In the genomic region with DNA sequence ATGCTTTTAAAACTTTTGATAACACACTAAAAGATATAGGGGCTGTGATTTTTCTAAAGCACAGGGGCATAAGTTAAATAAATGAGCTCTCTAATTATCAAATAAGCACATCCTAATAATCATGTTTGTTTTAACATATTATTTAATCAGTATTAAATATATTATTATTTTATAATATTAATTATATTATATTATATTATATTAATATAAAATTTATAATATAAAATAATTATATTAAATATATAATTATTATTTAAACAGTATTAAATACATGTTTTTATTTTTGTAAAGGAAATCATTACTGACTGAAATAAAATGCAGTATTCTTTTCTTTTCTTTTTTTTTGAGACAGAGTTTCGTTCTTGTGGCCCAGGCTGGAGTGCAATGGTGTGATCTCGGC, we compare ENCODE assay signal across 17 cellular contexts.
DNase-seq lines count a peak whose midpoint lies in the region; ATAC-seq and TF ChIP-seq lines count a peak whose summit lies in the region.
"Had no signal": no experiment of that assay in that cellular context is flagged by ENCODE, and none has a peak within 500 bp of the region (broad histone marks: within the 10 kb centered on the region; RNA-seq: fewer than 3 reads in every experiment).

No MANE protein-coding gene starts in this region.

- CTCF ChIA-PET in CD4-positive, alpha-beta memory T cell (lab: Charles Lee; ENCODE audit: partially characterized antibody) = no interaction called here

- peaks cover 7% of the 10 kb centered on the region for H3K4me1 ChIP-seq in CD4-positive, alpha-beta memory T cell (ENCODE audit: insufficient read depth, low read length)
- peaks cover 35% of the 10 kb centered on the region for H3K4me1 ChIP-seq in KMS-11 (ENCODE audit: low read depth, poor library complexity, severe bottlenecking)
- no peaks in the 10 kb centered on the region for H3K4me1 ChIP-seq in neural progenitor cell
- H3K4me1 ChIP-seq: BLaER1, SJCRH30 had no signal

- ATAC-seq in GM21360 (IDR thresholded peaks at IDR 0.05; ENCODE audit: unreplicated experiment) (no peak), esophagus mucosa (no peak)

- peak overlapping the region in 1 of 7 donors; percentile 29 for H3K27ac Mint-ChIP-seq in CD4-positive, alpha-beta memory T cell
- H3K27ac Mint-ChIP-seq in activated T-helper 1 cell treated with anti-CD3 and anti-CD28 coated beads, Interleukin-12 subunit alpha, Interleukin-12 subunit beta, Interleukin-2, Interleukin-4 antibody, amounts not matched to agents 30 ng/mL and 10 ng/mL and 1 ng/mL, durations not matched to agents 14 hours and 24 hours and 36 hours = no peak overlapping the region
- no peak overlapping the region for H3K27ac Mint-ChIP-seq in neural progenitor cell

- TF ChIP-seq CTCF in KMS-11 (conservative IDR thresholded peaks at IDR 0.05; ENCODE audit: low read depth, low read length) (no peak), neural progenitor cell (IDR thresholded peaks at IDR 0.05) (no peak)

- no peak overlapping the region for H3K4me3 ChIP-seq in CD4-positive, alpha-beta memory T cell (ENCODE audit: low read length in 2 of 2)
- H3K4me3 ChIP-seq in KMS-11 (IDR thresholded peaks at IDR 0.05; ENCODE audit: insufficient read depth, low read depth, low read length) (no peak overlapping the region), neural progenitor cell (no peak overlapping the region)
- H3K4me3 ChIP-seq: BLaER1, SJCRH30 had no signal

- H3F3A ChIP-seq in neural progenitor cell (ENCODE audit: low read depth) = no peaks in the 10 kb centered on the region

- H4K20me1 ChIP-seq in KMS-11 (ENCODE audit: insufficient read depth) = no peaks in the 10 kb centered on the region
- H4K20me1 ChIP-seq in neural progenitor cell (ENCODE audit: low read depth) = no peaks in the 10 kb centered on the region
- H4K20me1 ChIP-seq: BLaER1 had no signal

- H3K27ac ChIP-seq in CD4-positive, alpha-beta memory T cell (ENCODE audit: low read depth, low read length) = no peak overlapping the region
- H3K27ac ChIP-seq in KMS-11 = peak overlapping the region; percentile 26; the same call in 1 of the 2 replicates
- H3K27ac ChIP-seq in neural progenitor cell = no peak overlapping the region
- H3K27ac ChIP-seq: BLaER1, RWPE1, SJCRH30 had no signal

- peaks cover 10 to 23% (median 18%) of the 10 kb centered on the region in 4 donors for H3K4me1 Mint-ChIP-seq in CD4-positive, alpha-beta memory T cell
- peaks cover 22% of the 10 kb centered on the region for H3K4me1 Mint-ChIP-seq in activated T-helper 1 cell treated with anti-CD3 and anti-CD28 coated beads, Interleukin-12 subunit alpha, Interleukin-12 subunit beta, Interleukin-2, Interleukin-4 antibody, amounts not matched to agents 30 ng/mL and 10 ng/mL and 1 ng/mL, durations not matched to agents 14 hours and 24 hours and 36 hours (ENCODE audit: low read depth)
- peaks cover 14% of the 10 kb centered on the region for H3K4me1 Mint-ChIP-seq in neural progenitor cell

- intact Hi-C loops in CD4-positive, alpha-beta memory T cell (cut with micrococcal nuclease) = no loop called here
- intact Hi-C loops in activated T-helper 1 cell treated with anti-CD3 and anti-CD28 coated beads, Interleukin-12 subunit alpha, Interleukin-12 subunit beta, Interleukin-2, Interleukin-4 antibody, amounts not matched to agents 30 ng/mL and 10 ng/mL and 1 ng/mL, durations not matched to agents 14 hours and 24 hours and 36 hours (cut with micrococcal nuclease) = loop anchor here (2.0 to 10.0 kb wide), 4 partner anchors 136 to 1072 kb away; partner anchors contain the start of genes IL15 and INPP4B

- peaks cover 0 to 3% (median 0%) of the 10 kb centered on the region in 8 donors for H3K9me3 Mint-ChIP-seq in CD4-positive, alpha-beta memory T cell
- no peaks in the 10 kb centered on the region for H3K9me3 Mint-ChIP-seq in activated T-helper 1 cell treated with anti-CD3 and anti-CD28 coated beads, Interleukin-12 subunit alpha, Interleukin-12 subunit beta, Interleukin-2, Interleukin-4 antibody, amounts not matched to agents 30 ng/mL and 10 ng/mL and 1 ng/mL, durations not matched to agents 14 hours and 24 hours and 36 hours
- peaks cover 1% of the 10 kb centered on the region for H3K9me3 Mint-ChIP-seq in neural progenitor cell

- H3K27me3 ChIP-seq in CD4-positive, alpha-beta memory T cell (ENCODE audit: insufficient read depth, low read length) = no peaks in the 10 kb centered on the region
- H3K27me3 ChIP-seq in KMS-11 (ENCODE audit: insufficient read depth, low read depth) (no peaks in the 10 kb centered on the region), neural progenitor cell (no peaks in the 10 kb centered on the region)
- H3K27me3 ChIP-seq: BLaER1, SJCRH30 had no signal

- no peaks in the 10 kb centered on the region for H3K36me3 ChIP-seq in CD4-positive, alpha-beta memory T cell (ENCODE audit: insufficient read depth, low read length)
- H3K36me3 ChIP-seq in KMS-11 (ENCODE audit: insufficient read depth) (no peaks in the 10 kb centered on the region), neural progenitor cell (no peaks in the 10 kb centered on the region)
- H3K36me3 ChIP-seq: BLaER1, SJCRH30 had no signal

- H3K27me3 Mint-ChIP-seq in CD4-positive, alpha-beta memory T cell = peaks cover 2 to 3% of the 10 kb centered on the region in 2 donors
- H3K27me3 Mint-ChIP-seq in activated T-helper 1 cell treated with anti-CD3 and anti-CD28 coated beads, Interleukin-12 subunit alpha, Interleukin-12 subunit beta, Interleukin-2, Interleukin-4 antibody, amounts not matched to agents 30 ng/mL and 10 ng/mL and 1 ng/mL, durations not matched to agents 14 hours and 24 hours and 36 hours (ENCODE audit: insufficient read depth) = peaks cover 2% of the 10 kb centered on the region
- H3K27me3 Mint-ChIP-seq in neural progenitor cell (ENCODE audit: insufficient read depth, low read depth) = no peaks in the 10 kb centered on the region

- no peaks in the 10 kb centered on the region for H3K79me2 ChIP-seq in KMS-11 (ENCODE audit: insufficient read depth, low read depth)
- no peaks in the 10 kb centered on the region for H3K79me2 ChIP-seq in neural progenitor cell (ENCODE audit: low read depth)

- POLR2A ChIA-PET in CD4-positive, alpha-beta memory T cell (lab: Charles Lee; ENCODE audit: partially characterized antibody) = no interaction called here

- peak overlapping the region in 5 of 8 donors; percentile 18 to 71 (median 53) for H3K4me3 Mint-ChIP-seq in CD4-positive, alpha-beta memory T cell
- peak overlapping the region; percentile 56 for H3K4me3 Mint-ChIP-seq in activated T-helper 1 cell treated with anti-CD3 and anti-CD28 coated beads, Interleukin-12 subunit alpha, Interleukin-12 subunit beta, Interleukin-2, Interleukin-4 antibody, amounts not matched to agents 30 ng/mL and 10 ng/mL and 1 ng/mL, durations not matched to agents 14 hours and 24 hours and 36 hours
- H3K4me3 Mint-ChIP-seq in neural progenitor cell = no peak overlapping the region

- H2AFZ ChIP-seq in KMS-11 (ENCODE audit: low read depth) (peak overlapping the region; percentile 39; the same call in 1 of the 2 replicates), neural progenitor cell (replicated peaks) (peak overlapping the region; percentile 48)

- H3K9me3 ChIP-seq in CD4-positive, alpha-beta memory T cell (ENCODE audit: control insufficient read depth in 1 of 2, low read length in 2 of 2) = no peaks in the 10 kb centered on the region
- no peaks in the 10 kb centered on the region for H3K9me3 ChIP-seq in neural progenitor cell (ENCODE audit: low read depth)
- H3K9me3 ChIP-seq: BLaER1, SJCRH30 had no signal

- no peak for DNase-seq in CD4-positive, alpha-beta memory T cell
- no peak for DNase-seq in activated T-helper 1 cell treated with anti-CD3 and anti-CD28 coated beads, Interleukin-12 subunit alpha, Interleukin-12 subunit beta, Interleukin-2, Interleukin-4 antibody, amounts not matched to agents 30 ng/mL and 10 ng/mL and 1 ng/mL, durations not matched to agents 14 hours and 24 hours and 36 hours (ENCODE audit: low spot score)
- DNase-seq in neural progenitor cell (ENCODE audit: low spot score) (no peak), GOT3 (lab: John Stamatoyannopoulos, UW) (no peak)
- DNase-seq: DMS 273 treated with DMSO at 0.1 percent for 48 hours, GF-D8, Kasumi-1, NCI-H1105 treated with DMSO at 0.1 percent for 48 hours, NCI-H1694 treated with DMSO at 0.1 percent for 48 hours, NCI-H446, NCI-H69, SJCRH30 had no signal

- H3K4me2 ChIP-seq in KMS-11 = peak overlapping the region; percentile 89
- no peak overlapping the region for H3K4me2 ChIP-seq in neural progenitor cell
- H3K4me2 ChIP-seq: BLaER1 had no signal

- H3K9ac ChIP-seq in KMS-11 (0 out of 2 replicates have a peak overlapping the region, but pooled peaks have one; percentile 26), neural progenitor cell (no peak overlapping the region)
- H3K9ac ChIP-seq: BLaER1 had no signal

- no peaks in the 10 kb centered on the region for H3K36me3 Mint-ChIP-seq in CD4-positive, alpha-beta memory T cell
- no peaks in the 10 kb centered on the region for H3K36me3 Mint-ChIP-seq in activated T-helper 1 cell treated with anti-CD3 and anti-CD28 coated beads, Interleukin-12 subunit alpha, Interleukin-12 subunit beta, Interleukin-2, Interleukin-4 antibody, amounts not matched to agents 30 ng/mL and 10 ng/mL and 1 ng/mL, durations not matched to agents 14 hours and 24 hours and 36 hours (ENCODE audit: low read depth)
- no peaks in the 10 kb centered on the region for H3K36me3 Mint-ChIP-seq in neural progenitor cell
